11 cellular contexts compared by ENCODE assay signal in the genomic region with DNA sequence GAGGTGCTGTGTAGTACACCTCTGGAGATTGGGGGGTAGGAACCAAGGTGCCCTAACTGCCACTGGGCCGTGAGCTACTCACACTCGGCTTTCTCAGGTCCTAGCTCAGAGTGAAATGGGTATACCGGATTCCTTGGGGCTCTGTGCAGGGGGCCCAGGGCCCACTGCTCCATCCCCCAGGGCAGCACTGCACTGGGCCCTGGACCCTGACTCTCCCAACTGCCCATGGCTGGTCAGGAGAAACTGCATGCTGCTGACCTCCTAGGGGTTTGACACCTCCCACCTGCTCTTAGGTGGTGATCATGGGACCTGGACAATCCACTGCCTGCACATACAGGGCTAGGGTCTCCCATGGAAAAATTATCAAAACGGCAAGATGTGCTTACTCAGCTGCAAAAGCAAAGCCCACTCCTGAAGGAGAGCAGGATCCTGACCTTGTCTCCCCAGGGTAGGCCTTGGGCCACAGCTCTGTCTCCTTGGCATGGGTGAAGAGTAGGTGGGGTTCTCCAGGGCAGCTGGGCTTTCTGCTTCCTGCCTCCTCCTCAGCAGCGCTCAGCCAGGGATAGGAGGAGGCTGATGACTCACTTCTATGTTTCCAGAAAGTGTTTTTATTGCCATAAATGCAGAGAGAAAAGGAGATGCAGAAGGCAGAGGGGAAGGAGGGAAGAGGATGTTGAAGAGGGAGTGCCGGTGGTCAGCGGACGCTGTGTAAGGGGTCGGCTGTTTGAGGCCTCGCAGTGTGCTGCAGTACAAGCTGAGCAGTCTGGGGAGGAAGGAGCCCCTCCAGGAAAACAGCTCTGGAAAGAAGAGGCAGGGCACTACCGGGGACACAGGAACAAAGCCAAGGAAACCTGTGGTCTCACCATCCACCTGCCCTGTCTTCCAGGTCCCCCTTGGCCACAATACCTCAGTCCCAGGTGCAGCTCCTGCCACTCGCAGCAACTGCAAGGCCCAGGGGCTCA.
DNase-seq lines count a peak whose midpoint lies in the region; ATAC-seq and TF ChIP-seq lines count a peak whose summit lies in the region.
"Had no signal": no experiment of that assay in that cellular context is flagged by ENCODE, and none has a peak within 500 bp of the region (broad histone marks: within the 10 kb centered on the region; RNA-seq: fewer than 3 reads in every experiment).

No MANE protein-coding gene starts in this region.

- H3K9me3 ChIP-seq in AG04450 (ENCODE audit: control insufficient read depth, insufficient read depth, low read length): no peaks in the 10 kb centered on the region

- DNase-seq in AG04450 (ENCODE audit: low read depth, low spot score): peak; percentile 47
- DNase-seq in KBM-7: peak; percentile 73
- peak; percentile 71 to 79 for DNase-seq in cardiac fibroblast (ENCODE audit: low read depth in 2 of 2)
- peak; percentile 55 for DNase-seq in kidney tubule cell (ENCODE audit: low spot score)
- no peak for DNase-seq in DMS153 (lab: John Stamatoyannopoulos, UW)
- no peak for DNase-seq in SIG-M5 (lab: John Stamatoyannopoulos, UW)
- DNase-seq: CD4-positive, alpha-beta T cell; effector CD4-positive, alpha-beta T cell; NCI-H774 had no signal

- POLR2A ChIA-PET in AG04450 (lab: Yijun Ruan, JAX): no interaction called here

- CTCF ChIA-PET in AG04450 (lab: Charles Lee): interaction anchor here (1.0 to 2.5 kb wide), 2 partner anchors 133 to 160 kb away, joined by 3 to 8 read pairs; no protein-coding TSS in a partner anchor

- TF ChIP-seq CTCF in AG04450 (IDR thresholded peaks at IDR 0.05; ENCODE audit: low read depth, low read length): no peak
- no peak for TF ChIP-seq CTCF in cardiac fibroblast (IDR thresholded peaks at IDR 0.05; ENCODE audit: low read depth, low read length)

- no peaks in the 10 kb centered on the region for H3K27me3 ChIP-seq in AG04450 (ENCODE audit: control insufficient read depth, insufficient read depth, low read length)

- peak overlapping the region; percentile 78 for H3K27ac ChIP-seq in AG04450 (ENCODE audit: low read depth, low read length)

- ATAC-seq in HG03175 (IDR thresholded peaks at IDR 0.05; ENCODE audit: unreplicated experiment): no peak
- ATAC-seq in GM21825 (IDR thresholded peaks at IDR 0.05; ENCODE audit: unreplicated experiment): no peak

- in situ Hi-C loops in KBM-7 (cut with MboI; ENCODE audit: low pct_unique_long_range_greater_than_20kb, low sequenced_read_pairs): no loop called here

- no peak overlapping the region for H3K4me3 ChIP-seq in AG04450 (ENCODE audit: low read depth, low read length)
- H3K4me3 ChIP-seq in cardiac fibroblast (replicated peaks in 1 of 2; ENCODE audit: low read depth in 2 of 2, low read length in 2 of 2): no peak overlapping the region

Comparison
In these comparisons a context has a peak if more than half of its experiments do, and no peak if none do; other contexts are left out.
1. DNase-seq: peak in AG04450 (single experiment), KBM-7 (single experiment), cardiac fibroblast (2 of 2) and kidney tubule cell (single experiment); none in DMS153 (single experiment) and SIG-M5 (single experiment).